24 cellular contexts compared by ENCODE assay signal in the genomic region with DNA sequence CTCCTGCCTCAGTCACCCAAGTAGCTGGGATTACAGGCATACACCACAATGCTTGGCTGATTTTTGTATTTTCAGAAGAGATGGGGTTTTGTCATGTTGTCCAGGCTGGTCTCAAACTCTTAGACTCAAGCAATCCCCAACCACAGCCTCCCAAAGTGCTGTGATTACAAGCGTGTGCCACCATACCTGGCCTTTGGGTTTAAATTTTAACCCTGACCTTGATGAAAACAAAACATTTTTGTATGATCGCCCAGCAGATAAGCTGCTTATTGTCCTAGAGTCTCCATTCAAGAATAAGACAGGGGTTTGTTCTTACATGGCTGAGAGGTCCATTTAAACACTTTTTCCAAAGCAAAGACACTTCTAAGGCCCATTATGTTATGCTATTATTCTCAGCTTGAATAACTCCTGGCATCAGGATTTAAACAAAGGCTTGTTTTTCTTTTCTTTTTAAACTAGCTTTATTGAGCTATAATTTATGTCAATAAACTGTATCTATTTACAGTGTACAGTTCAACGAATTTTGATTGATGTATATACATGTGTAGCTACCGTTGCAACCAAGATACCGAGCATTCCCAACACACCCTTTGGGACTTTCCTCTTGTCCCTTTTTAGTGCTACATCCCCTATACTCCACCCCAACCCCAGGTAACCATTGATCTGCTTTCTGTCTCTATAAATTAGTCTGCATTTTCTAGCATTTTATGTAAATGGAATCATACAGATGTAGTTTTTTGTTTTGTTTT. TPM values are rescaled to one million over a fixed set of nuclear protein-coding genes. Genes with fewer than 3 reads are reported as not detected.
"Had no signal": no experiment of that assay in that cellular context is flagged by ENCODE, and none has a peak within 500 bp of the region (broad histone marks: within the 10 kb centered on the region; RNA-seq: fewer than 3 reads in every experiment).

No MANE protein-coding gene starts in this region.

- H3K4me1 Mint-ChIP-seq: natural killer cell; stimulated activated effector memory CD8-positive, alpha-beta T cell treated with anti-CD3 and anti-CD28 coated beads, Interleukin-12 subunit alpha, Interleukin-12 subunit beta, amount 100 ng/mL, for 72 hours had no signal

- H3K27ac ChIP-seq: right atrium auricular region, suprapubic skin, thyroid gland, upper lobe of left lung, uterus had no signal

- H3K36me3 ChIP-seq: right atrium auricular region, suprapubic skin, thyroid gland, upper lobe of left lung, uterus had no signal

- ATAC-seq: left lobe of liver; natural killer cell; stimulated activated effector memory CD8-positive, alpha-beta T cell treated with anti-CD3 and anti-CD28 coated beads, Interleukin-12 subunit alpha, Interleukin-12 subunit beta, amount 100 ng/mL, for 72 hours; stimulated activated naive CD8-positive, alpha-beta T cell treated with anti-CD3 and anti-CD28 coated beads, Interleukin-15, Interleukin-2, amounts not matched to agents 100 U/mL and 50 U/mL, for 24 hours had no signal

- H3K9me3 Mint-ChIP-seq: endodermal cell; natural killer cell; stimulated activated effector memory CD8-positive, alpha-beta T cell treated with anti-CD3 and anti-CD28 coated beads, Interleukin-12 subunit alpha, Interleukin-12 subunit beta, amount 100 ng/mL, for 72 hours had no signal

- DNase-seq: dermis blood vessel endothelial cell; endodermal cell; erythroblast; foreskin melanocyte; hippocampal formation; mammary epithelial cell; natural killer cell; stimulated activated CD4-positive, alpha-beta T cell treated with anti-CD3 and anti-CD28 coated beads, Interleukin-4, amount 100 ng/mL, for 1 hour; stimulated activated CD8-positive, alpha-beta memory T cell treated with anti-CD3 and anti-CD28 coated beads, Interleukin-4, amount 100 ng/mL, for 48 hours; stimulated activated naive CD8-positive, alpha-beta T cell treated with anti-CD3 and anti-CD28 coated beads, Interleukin-15, Interleukin-2, amounts not matched to agents 100 U/mL and 50 U/mL, for 24 hours; thyroid gland; upper lobe of left lung; uterus had no signal

- H3K4me1 ChIP-seq: right atrium auricular region, suprapubic skin, thyroid gland, upper lobe of left lung, uterus had no signal

- H3K27ac Mint-ChIP-seq: endodermal cell; natural killer cell; stimulated activated effector memory CD8-positive, alpha-beta T cell treated with anti-CD3 and anti-CD28 coated beads, Interleukin-12 subunit alpha, Interleukin-12 subunit beta, amount 100 ng/mL, for 72 hours had no signal

- H3K36me3 Mint-ChIP-seq: natural killer cell; stimulated activated effector memory CD8-positive, alpha-beta T cell treated with anti-CD3 and anti-CD28 coated beads, Interleukin-12 subunit alpha, Interleukin-12 subunit beta, amount 100 ng/mL, for 72 hours had no signal

- H3K4me2 ChIP-seq: smooth muscle cell had no signal

- H3K9me3 ChIP-seq: right atrium auricular region, suprapubic skin, thyroid gland, upper lobe of left lung, uterus had no signal

- H3K27me3 ChIP-seq: right atrium auricular region, suprapubic skin, thyroid gland, upper lobe of left lung, uterus had no signal

- H3K4me3 ChIP-seq: right atrium auricular region, smooth muscle cell, suprapubic skin, thyroid gland, upper lobe of left lung, uterus had no signal

- H3K4me3 Mint-ChIP-seq: endodermal cell; natural killer cell; neural crest cell; stimulated activated effector memory CD8-positive, alpha-beta T cell treated with anti-CD3 and anti-CD28 coated beads, Interleukin-12 subunit alpha, Interleukin-12 subunit beta, amount 100 ng/mL, for 72 hours had no signal

RNA-seq across cellular contexts. Expression of gene MUC13, which starts 1.4 kb away (rescaled TPM):
- total RNA-seq: dermis blood vessel endothelial cell, endothelial cell of umbilical vein, kidney epithelial cell, lower leg skin, mammary epithelial cell, myocyte, neural crest cell, osteocyte, right atrium auricular region, thyroid gland had no signal
- polyA plus RNA-seq: endothelial cell of umbilical vein, mammary epithelial cell, smooth muscle cell had no signal
